In genomic region chr1:156665539-156665938, GRCh38 we compare ENCODE assay signal across 15 cellular contexts. TPM values are rescaled to one million over a fixed set of nuclear protein-coding genes. Genes with fewer than 3 reads are reported as not detected.
A peak's percentile ranks its signal among the peaks of the same experiment; 100 is the strongest.
DNase-seq lines count a peak whose midpoint lies in the region; ATAC-seq, FAIRE-seq and TF ChIP-seq lines count a peak whose summit lies in the region.
"Had no signal": no experiment of that assay in that cellular context is flagged by ENCODE, and none has a peak within 500 bp of the region (broad histone marks: within the 10 kb centered on the region; RNA-seq: fewer than 3 reads in every experiment).

No MANE protein-coding gene starts in this region.

- H3K9ac ChIP-seq in astrocyte (ENCODE audit: low read length), result no peak overlapping the region
- H3K9ac ChIP-seq in kidney (ENCODE audit: low read length in 2 of 2), result no peak overlapping the region
- no peak overlapping the region for H3K9ac ChIP-seq in rectal smooth muscle tissue (ENCODE audit: low read length)

- no peak for DNase-seq in Caco-2
- no peak for DNase-seq in astrocyte (ENCODE audit: low read depth)
- no peak for DNase-seq in kidney
- no peak for DNase-seq in kidney glomerular epithelial cell (lab: John Stamatoyannopoulos, UW)
- no peak for DNase-seq in Kasumi-1 (lab: John Stamatoyannopoulos, UW)
- no peak for DNase-seq in anterior cingulate cortex (lab: John Stamatoyannopoulos, UW)
- DNase-seq: activated CD4-positive, CD25-positive, alpha-beta regulatory T cell treated with anti-CD3 and anti-CD28 coated beads, Interleukin-2, amount 50 U/mL, for 72 hours; NCI-H1092; NCI-H774 had no signal

- H3K4me3 Mint-ChIP-seq in Caco-2 (ENCODE audit: unreplicated experiment), result peak overlapping the region; percentile 47
- peak overlapping the region; percentile 16 for H3K4me3 Mint-ChIP-seq in astrocyte (ENCODE audit: unreplicated experiment)
- H3K4me3 Mint-ChIP-seq: activated T-helper 1 cell treated with anti-CD3 and anti-CD28 coated beads, Interleukin-12 subunit alpha, Interleukin-12 subunit beta, Interleukin-2, Interleukin-4 antibody, amounts not matched to agents 30 ng/mL and 10 ng/mL and 1 ng/mL, durations not matched to agents 14 hours and 24 hours and 36 hours had no signal

- no peak overlapping the region for H2AFZ ChIP-seq in astrocyte (ENCODE audit: low read depth, low read length)

- H3K4me3 ChIP-seq in Caco-2 (ENCODE audit: low read depth, low read length) (no peak overlapping the region), astrocyte (ENCODE audit: insufficient read depth, low read depth, low read length) (no peak overlapping the region), kidney (ENCODE audit: low read length in 2 of 2) (no peak overlapping the region), rectal smooth muscle tissue (ENCODE audit: low read length) (no peak overlapping the region)

- FAIRE-seq in astrocyte (lab: Jason Lieb, UNC) (no peak), kidney (lab: Jason Lieb, UNC) (no peak)
- FAIRE-seq: urothelium cell line had no signal

- H3K9me3 ChIP-seq in Caco-2 (no peaks in the 10 kb centered on the region), astrocyte (ENCODE audit: insufficient read depth, low read depth, low read length) (no peaks in the 10 kb centered on the region), kidney (ENCODE audit: control insufficient read depth in 1 of 2, low read length in 2 of 2) (no peaks in the 10 kb centered on the region)

- H3K4me1 ChIP-seq in Caco-2 (peaks cover 66% of the 10 kb centered on the region), astrocyte (ENCODE audit: insufficient read depth, low read length) (peaks cover 59% of the 10 kb centered on the region), kidney (ENCODE audit: control insufficient read depth in 1 of 2, insufficient read depth in 1 of 2, low read depth in 1 of 2, low read length in 2 of 2) (peaks cover 23 to 33% of the 10 kb centered on the region in 2 donors), rectal smooth muscle tissue (ENCODE audit: control insufficient read depth, insufficient read depth, low read length) (peaks cover 58% of the 10 kb centered on the region)

- H3K4me1 Mint-ChIP-seq in Caco-2 (ENCODE audit: low read depth, unreplicated experiment) (peaks cover 64% of the 10 kb centered on the region), astrocyte (ENCODE audit: low read depth, unreplicated experiment) (peaks cover 81% of the 10 kb centered on the region)

- peak overlapping the region; percentile 89 for H3K27ac Mint-ChIP-seq in Caco-2 (ENCODE audit: unreplicated experiment)
- peak overlapping the region; percentile 88 for H3K27ac Mint-ChIP-seq in astrocyte (ENCODE audit: unreplicated experiment)
- H3K27ac Mint-ChIP-seq: activated T-helper 1 cell treated with anti-CD3 and anti-CD28 coated beads, Interleukin-12 subunit alpha, Interleukin-12 subunit beta, Interleukin-2, Interleukin-4 antibody, amounts not matched to agents 30 ng/mL and 10 ng/mL and 1 ng/mL, durations not matched to agents 14 hours and 24 hours and 36 hours had no signal

- no peak for ATAC-seq in HG03354 (IDR thresholded peaks at IDR 0.05; ENCODE audit: poor library complexity, severe bottlenecking, unreplicated experiment)

- H3K79me2 ChIP-seq in astrocyte (ENCODE audit: insufficient read depth, low read length), result no peaks in the 10 kb centered on the region

- intact Hi-C loops in Caco-2 (cut with micrococcal nuclease; ENCODE audit: unreplicated experiment), result no loop called here
- intact Hi-C loops in kidney (cut with DNase I), result no loop called here

- peak overlapping the region; percentile 68 for H3K4me2 ChIP-seq in astrocyte (ENCODE audit: low read length)

- H4K20me1 ChIP-seq in astrocyte (ENCODE audit: insufficient read depth, low read length), result no peaks in the 10 kb centered on the region

- no TSS peak for BruUV-seq in Caco-2 (replicated peaks; lab: Mats Ljungman, UMichigan)

- H3K27ac ChIP-seq in astrocyte (ENCODE audit: low read depth, low read length), result no peak overlapping the region
- H3K27ac ChIP-seq in kidney (ENCODE audit: low read depth in 2 of 2, low read length in 2 of 2), result peak overlapping the region; percentile 71 to 80
- H3K27ac ChIP-seq in rectal smooth muscle tissue (ENCODE audit: low read depth, low read length), result peak overlapping the region; percentile 54

- CTCF ChIA-PET in Caco-2 (lab: Charles Lee), result interaction anchor here (0.6 to 2.2 kb wide), 7 partner anchors 11 to 166 kb away, joined by 3 to 24 read pairs (median 5); partner anchors contain the start of gene NES

- H3K36me3 Mint-ChIP-seq in Caco-2 (ENCODE audit: insufficient read depth, unreplicated experiment) (no peaks in the 10 kb centered on the region), astrocyte (ENCODE audit: low read depth, unreplicated experiment) (peaks cover 1% of the 10 kb centered on the region)

- POLR2A ChIA-PET in Caco-2 (lab: Charles Lee), result interaction anchor here (0.6 to 1.4 kb wide), 3 partner anchors 11 to 286 kb away, joined by 3 to 19 read pairs (median 4); partner anchors contain the start of gene NES

- no peaks in the 10 kb centered on the region for H3K27me3 ChIP-seq in Caco-2 (replicated peaks; ENCODE audit: control insufficient read depth, insufficient read depth, low read length)
- no peaks in the 10 kb centered on the region for H3K27me3 ChIP-seq in astrocyte (ENCODE audit: insufficient read depth, low read length)
- H3K27me3 ChIP-seq in rectal smooth muscle tissue (ENCODE audit: control insufficient read depth, insufficient read depth, low read length), result no peaks in the 10 kb centered on the region

- H3K9me3 Mint-ChIP-seq in Caco-2 (ENCODE audit: unreplicated experiment) (no peaks in the 10 kb centered on the region), astrocyte (ENCODE audit: unreplicated experiment) (no peaks in the 10 kb centered on the region)
- H3K9me3 Mint-ChIP-seq: activated T-helper 1 cell treated with anti-CD3 and anti-CD28 coated beads, Interleukin-12 subunit alpha, Interleukin-12 subunit beta, Interleukin-2, Interleukin-4 antibody, amounts not matched to agents 30 ng/mL and 10 ng/mL and 1 ng/mL, durations not matched to agents 14 hours and 24 hours and 36 hours had no signal

- H3K36me3 ChIP-seq in Caco-2 (ENCODE audit: control insufficient read depth, insufficient read depth, low read length) (no peaks in the 10 kb centered on the region), astrocyte (ENCODE audit: insufficient read depth, low read length) (no peaks in the 10 kb centered on the region), kidney (ENCODE audit: control insufficient read depth in 1 of 2, insufficient read depth in 2 of 2, low read length in 2 of 2) (no peaks in the 10 kb centered on the region), rectal smooth muscle tissue (ENCODE audit: control insufficient read depth, insufficient read depth, low read length) (no peaks in the 10 kb centered on the region)

- H3K27me3 Mint-ChIP-seq in Caco-2 (ENCODE audit: insufficient read depth, unreplicated experiment), result no peaks in the 10 kb centered on the region
- H3K27me3 Mint-ChIP-seq in astrocyte (ENCODE audit: low read depth, unreplicated experiment), result no peaks in the 10 kb centered on the region

- no peak for TF ChIP-seq CTCF in Caco-2 (IDR thresholded peaks at IDR 0.05; ENCODE audit: insufficient read depth in 1 of 2, low read depth in 1 of 2, low read length in 1 of 2, severe bottlenecking in 1 of 2, unreplicated experiment in 1 of 2)
- TF ChIP-seq CTCF in astrocyte (IDR thresholded peaks at IDR 0.05; ENCODE audit: insufficient read depth, low read depth, low read length), result no peak
- TF ChIP-seq CTCF in kidney (IDR thresholded peaks at IDR 0.05; ENCODE audit: borderline replicate concordance, extremely low read depth, insufficient read depth), result no peak

RNA-seq across cellular contexts. Expression of gene NES, which starts 11.7 kb away (rescaled TPM):
- total RNA-seq in Caco-2 (2022) (18.0 and 22.7 TPM in 2 replicates), astrocyte (280 and 310 TPM in 2 replicates), kidney (50.7 TPM)
- polyA plus RNA-seq in kidney (ENCODE audit: insufficient read depth, low read depth, low replicate concordance), result 44.3 TPM
- total RNA-seq: activated T-helper 1 cell treated with anti-CD3 and anti-CD28 coated beads, Interleukin-12 subunit alpha, Interleukin-12 subunit beta, Interleukin-2, Interleukin-4 antibody, amounts not matched to agents 30 ng/mL and 10 ng/mL and 1 ng/mL, durations not matched to agents 14 hours and 24 hours and 36 hours had no signal

RNA-seq across cellular contexts. Expression of gene BCAN, which starts 23.6 kb away (rescaled TPM):
- total RNA-seq in Caco-2 (2022), result not detected in 2 replicates
- total RNA-seq in astrocyte, result 0.29 and 0.41 TPM in 2 replicates
- 0.19 TPM for total RNA-seq in kidney
- 0.45 TPM for polyA plus RNA-seq in kidney (ENCODE audit: insufficient read depth, low read depth, low replicate concordance)
- total RNA-seq: activated T-helper 1 cell treated with anti-CD3 and anti-CD28 coated beads, Interleukin-12 subunit alpha, Interleukin-12 subunit beta, Interleukin-2, Interleukin-4 antibody, amounts not matched to agents 30 ng/mL and 10 ng/mL and 1 ng/mL, durations not matched to agents 14 hours and 24 hours and 36 hours had no signal

RNA-seq across cellular contexts. Expression of gene CRABP2, which starts 39.8 kb away (rescaled TPM):
- total RNA-seq in Caco-2 (2022) (27.1 and 30.6 TPM in 2 replicates), astrocyte (278 and 339 TPM in 2 replicates), kidney (15.2 TPM)
- 21.6 TPM for polyA plus RNA-seq in kidney (ENCODE audit: insufficient read depth, low read depth, low replicate concordance)

RNA-seq across cellular contexts. Expression of gene HAPLN2, which starts 46.3 kb away (rescaled TPM):
- total RNA-seq in Caco-2 (2022) (not detected in 2 replicates), astrocyte (not detected in 2 replicates), kidney (1.9 TPM)
- 0.30 TPM for polyA plus RNA-seq in kidney (ENCODE audit: insufficient read depth, low read depth, low replicate concordance)
- total RNA-seq: activated T-helper 1 cell treated with anti-CD3 and anti-CD28 coated beads, Interleukin-12 subunit alpha, Interleukin-12 subunit beta, Interleukin-2, Interleukin-4 antibody, amounts not matched to agents 30 ng/mL and 10 ng/mL and 1 ng/mL, durations not matched to agents 14 hours and 24 hours and 36 hours; kidney epithelial cell; SK-MEL-5 had no signal
